37 cellular contexts compared by ENCODE assay signal in genomic region chr21:33168886-33169285, GRCh38.
"Had no signal": no experiment of that assay in that cellular context is flagged by ENCODE, and none has a peak within 500 bp of the region (broad histone marks: within the 10 kb centered on the region; RNA-seq: fewer than 3 reads in every experiment).

No MANE protein-coding gene starts in this region.

- H3K9me3 ChIP-seq: heart left ventricle, ovary, suprapubic skin, tibial artery, upper lobe of right lung had no signal

- H3K4me3 ChIP-seq: gastroesophageal sphincter, heart left ventricle, ovary, sigmoid colon, smooth muscle cell, suprapubic skin, tibial artery, upper lobe of right lung had no signal

- H3K4me2 ChIP-seq: smooth muscle cell had no signal

- H3K4me3 Mint-ChIP-seq: activated CD4-positive, alpha-beta memory T cell treated with anti-CD3 and anti-CD28 coated beads, Interleukin-2, amount 10 ng/mL, durations not matched to agents 7 days and 5 days; activated CD4-positive, alpha-beta T cell treated with anti-CD3 and anti-CD28 coated beads, Interleukin-2, amount 10 ng/mL, durations not matched to agents 24 days and 14 days; activated T-cell treated with anti-CD3 and anti-CD28 coated beads, Interleukin-2, amount 50 U/mL, for 24 hours; activated T-helper 17 cell treated with anti-CD3 and anti-CD28 coated beads, Interleukin-2, amount 50 U/mL, for 72 hours; immature natural killer cell; mesothelial cell of epicardium; stimulated activated naive B cell treated with anti-CD40 and anti-IgM and Interleukin-4, amounts not matched to agents 10 μg/mL and 1 μg/mL and 100 μg/mL, for 72 hours; T-helper 17 cell had no signal

- H3K27ac ChIP-seq: brain microvascular endothelial cell, gastroesophageal sphincter, heart left ventricle, ovary, sigmoid colon, suprapubic skin, tibial artery, upper lobe of right lung, WERI-Rb-1 had no signal

- H3K4me1 Mint-ChIP-seq: activated CD4-positive, alpha-beta memory T cell treated with anti-CD3 and anti-CD28 coated beads, Interleukin-2, amount 10 ng/mL, durations not matched to agents 7 days and 5 days; activated CD4-positive, alpha-beta T cell treated with anti-CD3 and anti-CD28 coated beads, Interleukin-2, amount 10 ng/mL, durations not matched to agents 24 days and 14 days; activated T-helper 17 cell treated with anti-CD3 and anti-CD28 coated beads, Interleukin-2, amount 50 U/mL, for 72 hours; immature natural killer cell; mesothelial cell of epicardium; naive B cell had no signal

- FAIRE-seq: astrocyte, colon, kidney had no signal

- H3K27me3 ChIP-seq: ovary had no signal

- H3K36me3 ChIP-seq: brain microvascular endothelial cell, gastroesophageal sphincter, heart left ventricle, ovary, sigmoid colon, suprapubic skin, tibial artery, upper lobe of right lung, WERI-Rb-1 had no signal

- H3K4me1 ChIP-seq: gastroesophageal sphincter, heart left ventricle, sigmoid colon, suprapubic skin, tibial artery, upper lobe of right lung had no signal

- ATAC-seq: activated CD4-positive, CD25-positive, alpha-beta regulatory T cell treated with anti-CD3 and anti-CD28 coated beads, Interleukin-2, amount 50 U/mL, for 24 hours; activated T-helper 17 cell treated with anti-CD3 and anti-CD28 coated beads, Interleukin-2, amount 50 U/mL, for 72 hours; gastroesophageal sphincter; heart left ventricle; left colon; T-helper 17 cell had no signal

- H3K36me3 Mint-ChIP-seq: immature natural killer cell, mesothelial cell of epicardium, naive B cell had no signal

- H3K27ac Mint-ChIP-seq: activated CD4-positive, alpha-beta memory T cell treated with anti-CD3 and anti-CD28 coated beads, Interleukin-2, amount 10 ng/mL, durations not matched to agents 7 days and 5 days; activated CD4-positive, alpha-beta T cell treated with anti-CD3 and anti-CD28 coated beads, Interleukin-2, amount 10 ng/mL, durations not matched to agents 24 days and 14 days; activated T-cell treated with anti-CD3 and anti-CD28 coated beads, Interleukin-2, amount 50 U/mL, for 24 hours; activated T-helper 17 cell treated with anti-CD3 and anti-CD28 coated beads, Interleukin-2, amount 50 U/mL, for 72 hours; immature natural killer cell; mesothelial cell of epicardium; naive B cell; progenitor cell of endocrine pancreas; stimulated activated naive B cell treated with anti-CD40 and anti-IgM and Interleukin-4, amounts not matched to agents 10 μg/mL and 1 μg/mL and 100 μg/mL, for 72 hours had no signal

- H3K9me3 Mint-ChIP-seq: activated CD4-positive, alpha-beta memory T cell treated with anti-CD3 and anti-CD28 coated beads, Interleukin-2, amount 10 ng/mL, durations not matched to agents 7 days and 5 days; activated CD4-positive, alpha-beta T cell treated with anti-CD3 and anti-CD28 coated beads, Interleukin-2, amount 10 ng/mL, durations not matched to agents 24 days and 14 days; activated T-cell treated with anti-CD3 and anti-CD28 coated beads, Interleukin-2, amount 50 U/mL, for 24 hours; activated T-helper 17 cell treated with anti-CD3 and anti-CD28 coated beads, Interleukin-2, amount 50 U/mL, for 72 hours; immature natural killer cell had no signal

- DNase-seq: activated CD4-positive, alpha-beta memory T cell treated with anti-CD3 and anti-CD28 coated beads, Interleukin-2, amount 10 ng/mL, durations not matched to agents 7 days and 5 days; activated CD4-positive, alpha-beta T cell treated with anti-CD3 and anti-CD28 coated beads, Interleukin-2, amount 10 ng/mL, durations not matched to agents 24 days and 14 days; activated CD8-positive, alpha-beta memory T cell treated with anti-CD3 and anti-CD28 coated beads, Interleukin-2, amount 50 U/mL, for 48 hours; activated gamma-delta T cell treated with Interleukin-2 at 50 U/mL for 16 hours; activated naive CD4-positive, alpha-beta T cell treated with anti-CD3 and anti-CD28 coated beads, Interleukin-2, amount 50 U/mL, for 16 hours; activated T-cell treated with anti-CD3 and anti-CD28 coated beads, Interleukin-2, amount 50 U/mL, for 24 hours; amniotic stem cell; brain microvascular endothelial cell; central memory CD4-positive, alpha-beta T cell; dermis blood vessel endothelial cell; effector CD4-positive, alpha-beta T cell; heart left ventricle; hypothalamus; immature natural killer cell; kidney; left colon; naive B cell; ovary; retina; sigmoid colon; stimulated activated CD4-positive, alpha-beta T cell treated with anti-CD3 and anti-CD28 coated beads, Interleukin-1b, Interleukin-23, amount 100 ng/mL, for 48 hours; stimulated activated CD4-positive, alpha-beta T cell treated with anti-CD3 and anti-CD28 coated beads, Interleukin-4, amount 100 ng/mL, for 4 hours; stimulated activated naive B cell treated with anti-CD40 and anti-IgM and Interleukin-4, amounts not matched to agents 10 μg/mL and 1 μg/mL and 100 μg/mL, for 72 hours; T-helper 17 cell; T1000; tibial artery; upper lobe of right lung; WERI-Rb-1 had no signal
